ENCODE assay signal across 10 cellular contexts in the genomic region with DNA sequence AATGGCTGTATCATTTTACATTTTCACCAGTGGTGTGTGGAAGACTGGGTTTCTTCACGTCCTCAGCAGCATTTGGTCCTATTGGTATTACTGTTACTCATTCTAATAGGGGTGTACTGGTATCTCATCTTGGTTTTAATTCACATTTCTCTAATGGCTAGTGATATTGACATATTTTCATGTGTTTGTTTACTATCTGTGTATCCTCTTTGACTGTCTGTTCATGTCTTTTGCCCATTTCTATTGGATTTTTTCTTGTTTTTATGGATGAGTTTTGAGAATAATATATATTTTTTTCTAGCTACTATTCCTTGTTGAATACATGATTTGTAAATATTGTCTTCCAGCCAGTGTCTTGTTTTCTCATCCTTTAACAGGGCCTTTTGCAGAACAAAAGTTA. TPM values are rescaled to one million over a fixed set of nuclear protein-coding genes. Genes with fewer than 3 reads are reported as not detected.
"Had no signal": no experiment of that assay in that cellular context is flagged by ENCODE, and none has a peak within 500 bp of the region (broad histone marks: within the 10 kb centered on the region; RNA-seq: fewer than 3 reads in every experiment).

No MANE protein-coding gene starts in this region.

- DNase-seq: IMR-90, KBM-7, KG1 had no signal

- ATAC-seq: HepG2 had no signal

- H3K4me2 ChIP-seq: KMS-11 had no signal

- H3K9ac ChIP-seq: KMS-11 had no signal

- H3K27ac ChIP-seq: HL-60, KMS-11 had no signal

- FAIRE-seq: HepG2, HTR-8/SVneo had no signal

RNA-seq across cellular contexts. Expression of a gene that starts 13.8 kb away (rescaled TPM):
- total RNA-seq: HepG2, HT-29, HT1080, IMR-90 had no signal
- polyA plus RNA-seq: HepG2, IgD-negative memory B cell, IMR-90 had no signal

RNA-seq across cellular contexts. Expression of a gene that starts 14.2 kb away (rescaled TPM):
- total RNA-seq: HepG2, HT-29, HT1080, IMR-90 had no signal
- polyA plus RNA-seq: HepG2, IgD-negative memory B cell, IMR-90 had no signal

RNA-seq across cellular contexts. Expression of a gene that starts 33.4 kb away (rescaled TPM):
- total RNA-seq: HepG2, HT-29, HT1080, IMR-90 had no signal
- polyA plus RNA-seq: HepG2, IgD-negative memory B cell, IMR-90 had no signal

RNA-seq across cellular contexts. Expression of a gene that starts 37.2 kb away (rescaled TPM):
- total RNA-seq: HepG2, HT-29, HT1080, IMR-90 had no signal
- polyA plus RNA-seq: HepG2, IgD-negative memory B cell, IMR-90 had no signal

RNA-seq across cellular contexts. Expression of a gene that starts 38.6 kb away (rescaled TPM):
- polyA plus RNA-seq: HepG2 had no signal
